24 cellular contexts compared by ENCODE assay signal in genomic region chrX:20519077-20519617, GRCh38.
"Had no signal": no experiment of that assay in that cellular context is flagged by ENCODE, and none has a peak within 500 bp of the region (broad histone marks: within the 10 kb centered on the region; RNA-seq: fewer than 3 reads in every experiment).

No MANE protein-coding gene starts in this region.

- DNase-seq: activated B cell treated with CpG ODN at 0.5 μM for 24 hours; activated CD4-positive, alpha-beta T cell treated with anti-CD3 and anti-CD28 coated beads for 36 hours; activated CD4-positive, alpha-beta T cell treated with anti-CD3 and anti-CD28 coated beads, Interleukin-2, amount 50 U/mL, for 4 hours; activated effector memory CD4-positive, alpha-beta T cell treated with anti-CD3 and anti-CD28 coated beads, Interleukin-2, amount 50 U/mL, for 16 hours; activated naive CD4-positive, alpha-beta T cell treated with anti-CD3 and anti-CD28 coated beads, Interleukin-2, amount 10 ng/mL, durations not matched to agents 7 days and 5 days; activated T-cell treated with anti-CD3 and anti-CD28 coated beads, Interleukin-2, amount 50 U/mL, for 48 hours; anterior cingulate cortex; body of pancreas; foreskin fibroblast; hippocampal formation; left cardiac atrium; mesenchymal stem cell; naive B cell; stimulated activated CD4-positive, alpha-beta T cell treated with anti-CD3 and anti-CD28 coated beads, Interleukin-15, amount 100 ng/mL, for 24 hours; stimulated activated CD4-positive, alpha-beta T cell treated with anti-CD3 and anti-CD28 coated beads, Interleukin-2, amount 100 ng/mL, for 48 hours; stimulated activated CD8-positive, alpha-beta memory T cell treated with anti-CD3 and anti-CD28 coated beads, Interleukin-4, amount 100 ng/mL, for 48 hours; stimulated activated naive B cell treated with anti-CD40 and anti-IgM and Interleukin-4, amounts not matched to agents 10 μg/mL and 1 μg/mL and 100 μg/mL, for 72 hours; SW 1271; T-helper 17 cell; upper lobe of left lung had no signal

- H3K9ac ChIP-seq: neural progenitor cell had no signal

- H2AFZ ChIP-seq: neural progenitor cell had no signal

- H3K9me3 Mint-ChIP-seq: activated B cell treated with CpG ODN at 0.5 μM for 24 hours had no signal

- H3K27ac ChIP-seq: body of pancreas, neural progenitor cell, thoracic aorta, upper lobe of left lung had no signal

- H3K27me3 ChIP-seq: body of pancreas, neural progenitor cell, upper lobe of left lung had no signal

- ATAC-seq: activated CD4-positive, alpha-beta T cell treated with anti-CD3 and anti-CD28 coated beads for 36 hours; body of pancreas; left cardiac atrium; sciatic nerve; stimulated activated naive B cell treated with anti-CD40 and anti-IgM and Interleukin-4, amounts not matched to agents 10 μg/mL and 1 μg/mL and 100 μg/mL, for 72 hours; T-helper 17 cell had no signal

- H3K4me2 ChIP-seq: neural progenitor cell, smooth muscle cell had no signal

- H3K4me3 ChIP-seq: body of pancreas, neural progenitor cell, smooth muscle cell, thoracic aorta, upper lobe of left lung had no signal

- H3K36me3 ChIP-seq: neural progenitor cell, thoracic aorta, upper lobe of left lung had no signal

- H3K36me3 Mint-ChIP-seq: neural progenitor cell; stimulated activated naive B cell treated with anti-CD40 and anti-IgM and Interleukin-4, amounts not matched to agents 10 μg/mL and 1 μg/mL and 100 μg/mL, for 72 hours had no signal

- H3K4me3 Mint-ChIP-seq: activated B cell treated with CpG ODN at 0.5 μM for 24 hours; activated CD4-positive, alpha-beta T cell treated with anti-CD3 and anti-CD28 coated beads for 36 hours; activated naive CD4-positive, alpha-beta T cell treated with anti-CD3 and anti-CD28 coated beads, Interleukin-2, amount 10 ng/mL, durations not matched to agents 7 days and 5 days; naive B cell; neural progenitor cell; stimulated activated naive B cell treated with anti-CD40 and anti-IgM and Interleukin-4, amounts not matched to agents 10 μg/mL and 1 μg/mL and 100 μg/mL, for 72 hours; T-helper 17 cell had no signal

- H3K4me1 ChIP-seq: body of pancreas, neural progenitor cell had no signal

- H3K27ac Mint-ChIP-seq: activated B cell treated with CpG ODN at 0.5 μM for 24 hours; activated CD4-positive, alpha-beta T cell treated with anti-CD3 and anti-CD28 coated beads for 36 hours; activated naive CD4-positive, alpha-beta T cell treated with anti-CD3 and anti-CD28 coated beads, Interleukin-2, amount 10 ng/mL, durations not matched to agents 7 days and 5 days; naive B cell; stimulated activated naive B cell treated with anti-CD40 and anti-IgM and Interleukin-4, amounts not matched to agents 10 μg/mL and 1 μg/mL and 100 μg/mL, for 72 hours; T-helper 17 cell had no signal

- H3K4me1 Mint-ChIP-seq: neural progenitor cell had no signal

- H3K9me3 ChIP-seq: body of pancreas, thoracic aorta, upper lobe of left lung had no signal
